Comparison of ENCODE assay signal across 23 cellular contexts in the genomic region with DNA sequence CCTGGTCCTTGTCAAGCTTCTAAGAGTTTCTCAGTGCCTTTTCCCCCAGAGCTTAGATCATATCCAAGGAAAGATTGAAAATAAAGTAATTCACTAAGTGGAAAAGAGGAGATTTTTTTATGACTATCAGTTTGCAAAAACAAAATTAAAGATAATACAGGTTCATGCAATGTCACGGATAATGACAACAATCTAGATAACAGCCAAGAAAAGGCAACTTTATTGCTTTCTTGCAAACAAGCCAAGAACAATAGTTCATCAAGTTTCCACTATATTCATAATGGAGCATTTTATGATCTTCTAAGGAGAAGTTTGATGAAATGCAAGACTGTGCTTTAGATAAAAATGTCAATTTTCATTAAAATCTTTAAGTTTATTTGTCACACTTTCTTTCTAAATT. TPM values are rescaled to one million over a fixed set of nuclear protein-coding genes. Genes with fewer than 3 reads are reported as not detected.
"Had no signal": no experiment of that assay in that cellular context is flagged by ENCODE, and none has a peak within 500 bp of the region (broad histone marks: within the 10 kb centered on the region; RNA-seq: fewer than 3 reads in every experiment).

No MANE protein-coding gene starts in this region.

- ATAC-seq: HepG2, Panc1, PC-3, Right ventricle myocardium inferior had no signal

- H3K9me3 ChIP-seq: MG63, SJCRH30 had no signal

- H3K27me3 ChIP-seq: SJCRH30 had no signal

- DNase-seq: IMR-90, Karpas-422, KG1, MG63, NCI-H1092 treated with DMSO at 0.1 percent for 48 hours, NCI-H1436, NCI-H187, NCI-H2029, NCI-H2081 treated with DMSO at 0.1 percent for 48 hours, NCI-H2171, NCI-H226, NCI-H446, NCI-H510A, NCI-H524 treated with DMSO at 0.1 percent for 48 hours, NCI-H69, NCI-H774, PC-3, SHP77 treated with DMSO at 0.1 percent for 48 hours, SJCRH30 had no signal

- H3K4me3 ChIP-seq: MG63, SJCRH30 had no signal

- H3K4me1 ChIP-seq: SJCRH30 had no signal

- H3K36me3 ChIP-seq: MG63, SJCRH30 had no signal

- H3K27ac ChIP-seq: SJCRH30 had no signal

RNA-seq across cellular contexts. Expression of gene NRP1, which starts 53.9 kb away (rescaled TPM):
- total RNA-seq: OCI-LY7 had no signal
